8 cellular contexts compared by ENCODE assay signal in the genomic region with DNA sequence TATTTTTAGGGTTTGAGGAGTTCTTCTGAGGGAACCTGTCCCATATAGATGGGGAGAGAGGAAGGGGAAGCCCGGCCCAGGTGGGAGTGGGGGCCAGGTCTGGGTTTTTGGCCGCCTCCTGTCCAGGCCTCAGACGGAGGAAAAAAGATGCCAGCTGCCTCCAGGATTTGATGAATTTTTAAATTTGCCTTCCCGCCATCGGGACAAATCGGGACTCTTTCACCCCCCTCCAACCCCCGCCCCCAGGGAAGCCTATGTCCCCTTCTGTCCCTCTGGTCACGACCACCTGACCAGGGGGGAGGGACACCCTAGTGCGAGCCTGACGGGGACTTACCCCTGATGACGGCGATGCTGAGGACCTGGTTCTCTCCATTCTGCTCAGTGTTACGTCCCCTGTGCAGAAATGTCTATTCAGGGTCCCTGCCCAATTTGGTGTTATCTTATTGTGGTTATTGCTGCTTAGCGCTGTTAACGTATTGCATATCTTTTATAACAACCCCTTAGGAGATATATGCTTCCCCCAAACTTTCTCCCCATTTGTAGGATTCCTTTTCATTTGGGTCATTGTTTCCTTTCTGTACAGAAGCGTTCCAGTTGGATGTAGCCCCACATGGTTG.
DNase-seq lines count a peak whose midpoint lies in the region; ATAC-seq and TF ChIP-seq lines count a peak whose summit lies in the region.

No MANE protein-coding gene starts in this region.

- H3K9me3 ChIP-seq in heart right ventricle = no peaks in the 10 kb centered on the region

- H3K27ac ChIP-seq in HL-60 (replicated peaks) (peak overlapping the region; percentile 67), heart right ventricle (peak overlapping the region in 9 of 10 donors; percentile 52 to 92 (median 84))

- peaks cover 7% of the 10 kb centered on the region for H3K36me3 Mint-ChIP-seq in activated T-cell treated with anti-CD3 and anti-CD28 coated beads, Interleukin-2, amount 50 U/mL, for 4 hours (ENCODE audit: insufficient read depth)

- peak; percentile 20 for DNase-seq in activated T-cell treated with anti-CD3 and anti-CD28 coated beads, Interleukin-2, amount 50 U/mL, for 1 hour
- DNase-seq in activated T-cell treated with anti-CD3 and anti-CD28 coated beads for 4 hours (no peak), HL-60 (ENCODE audit: low read depth in 1 of 2, low spot score in 1 of 2) (no peak), heart right ventricle (no peak), pons (ENCODE audit: low spot score) (peak; percentile 9), inferior parietal cortex (ENCODE audit: extremely low spot score) (no peak), UCSD-AML1 (lab: John Stamatoyannopoulos, UW; ENCODE audit: unreplicated experiment) (no peak)
- DNase-seq in activated T-cell treated with anti-CD3 and anti-CD28 coated beads, Interleukin-2, amount 50 U/mL, for 4 hours = no peak

- TF ChIP-seq CTCF in HL-60 (IDR thresholded peaks at IDR 0.05; ENCODE audit: insufficient read depth, low read length) (no peak), heart right ventricle (IDR thresholded peaks at IDR 0.05) (no peak)

- H3K27me3 ChIP-seq in HL-60 (ENCODE audit: insufficient read depth, poor library complexity, severe bottlenecking) (no peaks in the 10 kb centered on the region), heart right ventricle (no peaks in the 10 kb centered on the region)

- H3K4me1 ChIP-seq in heart right ventricle = peaks cover 0 to 50% (median 26%) of the 10 kb centered on the region in 9 donors

- H3K4me3 ChIP-seq in HL-60 (replicated peaks; ENCODE audit: insufficient read depth, low read length) = peak overlapping the region; percentile 77
- H3K4me3 ChIP-seq in heart right ventricle = peak overlapping the region; percentile 44 to 90 (median 82)

- H3K4me3 Mint-ChIP-seq in activated T-cell treated with anti-CD3 and anti-CD28 coated beads, Interleukin-2, amount 50 U/mL, for 4 hours = peak overlapping the region; percentile 87

- H3K9me3 Mint-ChIP-seq in activated T-cell treated with anti-CD3 and anti-CD28 coated beads, Interleukin-2, amount 50 U/mL, for 4 hours = no peaks in the 10 kb centered on the region

- ATAC-seq in activated T-cell treated with anti-CD3 and anti-CD28 coated beads, Interleukin-2, amount 50 U/mL, for 4 hours = peak; percentile 39 to 46
- peak; percentile 20 to 69 (median 46) for ATAC-seq in heart right ventricle

- H3K36me3 ChIP-seq in heart right ventricle = peaks cover 0 to 17% (median 0%) of the 10 kb centered on the region in 9 donors

- peaks cover 42% of the 10 kb centered on the region for H3K4me1 Mint-ChIP-seq in activated T-cell treated with anti-CD3 and anti-CD28 coated beads, Interleukin-2, amount 50 U/mL, for 4 hours (ENCODE audit: low read depth)

- H3K27me3 Mint-ChIP-seq in activated T-cell treated with anti-CD3 and anti-CD28 coated beads, Interleukin-2, amount 50 U/mL, for 4 hours (ENCODE audit: low read depth) = no peaks in the 10 kb centered on the region

- intact Hi-C loops in heart right ventricle (cut with DNase I) = loop anchor here in 2 of 10 donors (5.0 kb wide), 2 partner anchors 46 to 86 kb away; no protein-coding TSS in a partner anchor

- 1 to 3% methylated on average over 16 of the region's 16 CpGs for WGBS in heart right ventricle, 2 donors

Comparison
In these comparisons a context has a peak if more than half of its experiments do, and no peak if none do; other contexts are left out.
1. DNase-seq: peak in activated T-cell treated with anti-CD3 and anti-CD28 coated beads, Interleukin-2, amount 50 U/mL, for 1 hour (single experiment) and pons (single experiment); none in activated T-cell treated with anti-CD3 and anti-CD28 coated beads for 4 hours (single experiment), HL-60 (0 of 2), activated T-cell treated with anti-CD3 and anti-CD28 coated beads, Interleukin-2, amount 50 U/mL, for 4 hours (single experiment), heart right ventricle (0 of 2), inferior parietal cortex (single experiment) and UCSD-AML1 (single experiment).